ENCODE assay signal across 18 cellular contexts in genomic region chr20:42740191-42740870, GRCh38.
DNase-seq lines count a peak whose midpoint lies in the region; ATAC-seq, FAIRE-seq and TF ChIP-seq lines count a peak whose summit lies in the region.
"Had no signal": no experiment of that assay in that cellular context is flagged by ENCODE, and none has a peak within 500 bp of the region (broad histone marks: within the 10 kb centered on the region; RNA-seq: fewer than 3 reads in every experiment).

No MANE protein-coding gene starts in this region.

- no peak for TF ChIP-seq CTCF in omental fat pad (IDR thresholded peaks at IDR 0.05)

- H3K9ac ChIP-seq in GM23248, result no peak overlapping the region

- no peaks in the 10 kb centered on the region for H3K9me3 ChIP-seq in GM23248 (ENCODE audit: low read depth)

- DNase-seq in Ammon's horn (ENCODE audit: low spot score), result peak; percentile 53
- no peak for DNase-seq in HTR-8/SVneo (ENCODE audit: insufficient read length, low spot score)
- peak; percentile 21 for DNase-seq in globus pallidus (ENCODE audit: low spot score)
- peak in 6 of 10 donors; percentile 28 to 85 (median 38) for DNase-seq in posterior cingulate gyrus
- DNase-seq in omental fat pad (ENCODE audit: low spot score), result no peak
- DNase-seq in GM23248, result no peak
- DNase-seq: ACHN, DND-41, HCEC 1CT, NCI-H1105, NCI-H2081, NCI-H2171 treated with DMSO at 0.1 percent for 48 hours, SHP77 had no signal

- WGBS in GM23248 (ENCODE audit: low coverage in 1 of 2, low lambda C conversion rate in 2 of 2, missing lambda C conversion rate in 2 of 2), 2 experiments, result 6 to 8% methylated on average over 6 of the region's 6 CpGs

- ATAC-seq in HG03175 (IDR thresholded peaks at IDR 0.05; ENCODE audit: unreplicated experiment) (no peak), omental fat pad (ENCODE audit: low FRiP score) (no peak)

- H4K20me1 ChIP-seq in GM23248 (ENCODE audit: insufficient read depth), result no peaks in the 10 kb centered on the region

- H2AFZ ChIP-seq in GM23248, result no peak overlapping the region

- in situ Hi-C loops in GM23248 (cut with MboI), result loop anchor here (25.0 kb wide), 1 partner anchor 672 kb away; no protein-coding TSS in a partner anchor

- peak; percentile 26 for FAIRE-seq in HTR-8/SVneo (lab: Jason Lieb, UNC)
- FAIRE-seq: G401.6, RCC 7860 had no signal

- H3K4me1 ChIP-seq in GM23248 (ENCODE audit: insufficient read depth), result no peaks in the 10 kb centered on the region

- H3K79me2 ChIP-seq in GM23248 (ENCODE audit: insufficient read depth), result no peaks in the 10 kb centered on the region

- H3K27ac ChIP-seq in GM23248, result no peak overlapping the region
- H3K27ac ChIP-seq: C4-2B, SK-N-MC had no signal

- no peak overlapping the region for H3K4me2 ChIP-seq in GM23248 (ENCODE audit: unreplicated experiment)

- H3K9me2 ChIP-seq in GM23248 (ENCODE audit: insufficient read depth), result no peaks in the 10 kb centered on the region

- H3K4me3 ChIP-seq in GM23248, result no peak overlapping the region
- H3K4me3 ChIP-seq: SK-N-MC had no signal

- H3K36me3 ChIP-seq in GM23248 (ENCODE audit: low read depth), result no peaks in the 10 kb centered on the region

- H3K27me3 ChIP-seq in GM23248 (replicated peaks; ENCODE audit: insufficient read depth), result no peaks in the 10 kb centered on the region

- intact Hi-C loops in posterior cingulate gyrus (cut with DNase I), result no loop called here

- H3F3A ChIP-seq in GM23248 (ENCODE audit: insufficient read depth), result no peaks in the 10 kb centered on the region

Comparison
In these comparisons a context has a peak if more than half of its experiments do, and no peak if none do; other contexts are left out.
1. DNase-seq: peak in Ammon's horn (single experiment), globus pallidus (single experiment) and posterior cingulate gyrus (6 of 10); none in HTR-8/SVneo (single experiment), omental fat pad (single experiment) and GM23248 (single experiment).